ENCODE assay signal across 11 cellular contexts in genomic region chr1:8431028-8431427, GRCh38.
DNase-seq lines count a peak whose midpoint lies in the region; ATAC-seq, FAIRE-seq and TF ChIP-seq lines count a peak whose summit lies in the region.
"Had no signal": no experiment of that assay in that cellular context is flagged by ENCODE, and none has a peak within 500 bp of the region (broad histone marks: within the 10 kb centered on the region; RNA-seq: fewer than 3 reads in every experiment).

No MANE protein-coding gene starts in this region.

- H3K79me1 ChIP-seq in neuronal stem cell (ENCODE audit: low read depth, low read length), result no peaks in the 10 kb centered on the region

- DNase-seq in CD4-positive, CD25-positive, alpha-beta regulatory T cell, result peak in 2 of 3 donors; percentile 36 to 70
- peak; percentile 23 to 42 for DNase-seq in activated CD4-positive, alpha-beta T cell treated with anti-CD3 and anti-CD28 coated beads, Interleukin-2, amount 50 U/mL, for 4 hours
- DNase-seq in foreskin keratinocyte (no peak), body of pancreas (no peak), neuronal stem cell (ENCODE audit: low spot score) (no peak), D721Med (ENCODE audit: insufficient read length, low spot score) (no peak), putamen (ENCODE audit: low spot score) (no peak)
- DNase-seq: COR-L47, NCI-H1694 treated with DMSO at 0.1 percent for 48 hours, SK-N-SH had no signal

- H2BK120ac ChIP-seq in neuronal stem cell (ENCODE audit: low read depth, low read length), result no peak overlapping the region

- H3K4me2 ChIP-seq in neuronal stem cell (ENCODE audit: insufficient read depth, low read length, poor library complexity, severe bottlenecking), result no peak overlapping the region
- H3K4me2 ChIP-seq: SK-N-SH had no signal

- intact Hi-C loops in body of pancreas (cut with DNase I), result no loop called here

- no peak overlapping the region for H2AFZ ChIP-seq in neuronal stem cell (ENCODE audit: low read length)

- WGBS in body of pancreas, 2 donors, result 90 to 92% methylated on average over 8 of the region's 8 CpGs
- no CpG with 5 or more reads among the region's 8 CpGs for whole genome bisulfite sequencing in neuronal stem cell (ENCODE audit: extremely low coverage in 2 of 2, insufficient read length in 2 of 2, insufficient replicate concordance in 1 of 2), 2 donors

- no peaks in the 10 kb centered on the region for H3K9me3 Mint-ChIP-seq in CD4-positive, CD25-positive, alpha-beta regulatory T cell
- H3K9me3 Mint-ChIP-seq in IgD-negative memory B cell, result no peaks in the 10 kb centered on the region

- H3K4me3 Mint-ChIP-seq in CD4-positive, CD25-positive, alpha-beta regulatory T cell, result peak overlapping the region; percentile 59 to 85 (median 72)
- peak overlapping the region in 3 of 4 donors; percentile 45 to 83 (median 62) for H3K4me3 Mint-ChIP-seq in IgD-negative memory B cell

- H3K36me3 Mint-ChIP-seq in CD4-positive, CD25-positive, alpha-beta regulatory T cell, result peaks cover 9% of the 10 kb centered on the region
- H3K36me3 Mint-ChIP-seq in IgD-negative memory B cell, result peaks cover 5% of the 10 kb centered on the region

- H3K36me3 ChIP-seq in CD4-positive, CD25-positive, alpha-beta regulatory T cell (ENCODE audit: control insufficient read depth, insufficient read depth, low read length), result no peaks in the 10 kb centered on the region
- no peaks in the 10 kb centered on the region for H3K36me3 ChIP-seq in body of pancreas (replicated peaks in 1 of 2; ENCODE audit: insufficient read depth in 1 of 2, low read depth in 2 of 2)
- H3K36me3 ChIP-seq in neuronal stem cell (replicated peaks in 1 of 2; ENCODE audit: control insufficient read depth in 2 of 2, insufficient read depth in 2 of 2, low read length in 2 of 2), result peaks cover 0 to 21% of the 10 kb centered on the region in 2 donors

- no peaks in the 10 kb centered on the region for H3K27me3 Mint-ChIP-seq in CD4-positive, CD25-positive, alpha-beta regulatory T cell
- H3K27me3 Mint-ChIP-seq in IgD-negative memory B cell, result no peaks in the 10 kb centered on the region

- no peak overlapping the region for H3K4ac ChIP-seq in neuronal stem cell (ENCODE audit: low read length)

- TF ChIP-seq POLR2A in body of pancreas (IDR thresholded peaks at IDR 0.05), result no peak

- H3K27me3 ChIP-seq in CD4-positive, CD25-positive, alpha-beta regulatory T cell (ENCODE audit: control insufficient read depth, insufficient read depth, low read length), result no peaks in the 10 kb centered on the region
- H3K27me3 ChIP-seq in foreskin keratinocyte, result no peaks in the 10 kb centered on the region
- no peaks in the 10 kb centered on the region for H3K27me3 ChIP-seq in body of pancreas
- H3K27me3 ChIP-seq in neuronal stem cell (ENCODE audit: control insufficient read depth in 3 of 3, insufficient read depth in 3 of 3, low read depth in 1 of 3, low read length in 3 of 3), result no peaks in the 10 kb centered on the region

- H3K4me1 Mint-ChIP-seq in CD4-positive, CD25-positive, alpha-beta regulatory T cell, result peaks cover 35 to 72% (median 52%) of the 10 kb centered on the region in 4 donors
- H3K4me1 Mint-ChIP-seq in IgD-negative memory B cell, result peaks cover 45 to 65% (median 49%) of the 10 kb centered on the region in 3 donors

- H2BK12ac ChIP-seq in neuronal stem cell (ENCODE audit: low read length), result no peak overlapping the region

- H2BK5ac ChIP-seq in neuronal stem cell (ENCODE audit: low read length), result no peak overlapping the region

- peak overlapping the region; percentile 41 for H3K4me3 ChIP-seq in CD4-positive, CD25-positive, alpha-beta regulatory T cell (ENCODE audit: low read depth, low read length)
- H3K4me3 ChIP-seq in body of pancreas (no peak overlapping the region), neuronal stem cell (ENCODE audit: low read length in 2 of 2) (no peak overlapping the region)

- no peak overlapping the region for H4K8ac ChIP-seq in neuronal stem cell (ENCODE audit: low read depth, low read length)

- H3K14ac ChIP-seq in neuronal stem cell (ENCODE audit: low read length), result no peak overlapping the region

- no peak overlapping the region for H2AK5ac ChIP-seq in neuronal stem cell (ENCODE audit: low read depth, low read length)

- H3K4me1 ChIP-seq in CD4-positive, CD25-positive, alpha-beta regulatory T cell (ENCODE audit: control insufficient read depth, insufficient read depth, low read length, poor library complexity, severe bottlenecking), result peaks cover 43% of the 10 kb centered on the region
- H3K4me1 ChIP-seq in foreskin keratinocyte (no peaks in the 10 kb centered on the region), body of pancreas (peaks cover 1% of the 10 kb centered on the region), neuronal stem cell (ENCODE audit: control insufficient read depth in 2 of 2, insufficient read depth in 1 of 2, low read depth in 1 of 2, low read length in 2 of 2) (peaks cover 0 to 1% of the 10 kb centered on the region in 2 donors)

- peak; percentile 57 to 69 for ATAC-seq in CD4-positive, CD25-positive, alpha-beta regulatory T cell (ENCODE audit: low read depth in 2 of 2)
- ATAC-seq in foreskin keratinocyte, result no peak
- ATAC-seq in body of pancreas, result no peak

- no peak overlapping the region for H4K91ac ChIP-seq in neuronal stem cell (ENCODE audit: low read depth, low read length, poor library complexity)

- H3K9ac ChIP-seq in neuronal stem cell (ENCODE audit: low read depth, low read length, poor library complexity), result no peak overlapping the region
- H3K9ac ChIP-seq: SK-N-SH had no signal

- no peak for FAIRE-seq in D721Med (lab: Jason Lieb, UNC)

- H3K27ac Mint-ChIP-seq in CD4-positive, CD25-positive, alpha-beta regulatory T cell, result peak overlapping the region; percentile 88 to 98 (median 95)
- peak overlapping the region in 2 of 3 donors; percentile 57 to 89 for H3K27ac Mint-ChIP-seq in IgD-negative memory B cell

- TF ChIP-seq CTCF in foreskin keratinocyte (conservative IDR thresholded peaks at IDR 0.05) (peak; percentile 9), body of pancreas (IDR thresholded peaks at IDR 0.05) (no peak), D721Med (IDR thresholded peaks at IDR 0.05; ENCODE audit: insufficient read depth, missing control alignments) (no peak)

- H2BK15ac ChIP-seq in neuronal stem cell (ENCODE audit: low read length), result no peak overlapping the region

- H3K27ac ChIP-seq in CD4-positive, CD25-positive, alpha-beta regulatory T cell (ENCODE audit: insufficient read depth, low read length, poor library complexity, severe bottlenecking), result peak overlapping the region; percentile 58
- H3K27ac ChIP-seq in foreskin keratinocyte (no peak overlapping the region), body of pancreas (no peak overlapping the region), neuronal stem cell (replicated peaks; ENCODE audit: low read length) (no peak overlapping the region)

- no peaks in the 10 kb centered on the region for H3K9me3 ChIP-seq in CD4-positive, CD25-positive, alpha-beta regulatory T cell (ENCODE audit: control insufficient read depth in 2 of 2, low read length in 2 of 2)
- H3K9me3 ChIP-seq in body of pancreas (no peaks in the 10 kb centered on the region), neuronal stem cell (replicated peaks in 1 of 2; ENCODE audit: control insufficient read depth in 2 of 2, insufficient read depth in 1 of 2, low read depth in 1 of 2, low read length in 2 of 2) (no peaks in the 10 kb centered on the region)
- H3K9me3 ChIP-seq: SK-N-SH had no signal

- H3K18ac ChIP-seq in neuronal stem cell (ENCODE audit: low read length), result no peak overlapping the region

- no peak overlapping the region for H3K23ac ChIP-seq in neuronal stem cell (ENCODE audit: low read depth, low read length, poor library complexity)

Comparison
In these comparisons a context has a peak if more than half of its experiments do, and no peak if none do; other contexts are left out.
1. ATAC-seq: peak in CD4-positive, CD25-positive, alpha-beta regulatory T cell (2 of 2); none in foreskin keratinocyte (single experiment) and body of pancreas (single experiment).
2. DNase-seq: peak in CD4-positive, CD25-positive, alpha-beta regulatory T cell (2 of 3) and activated CD4-positive, alpha-beta T cell treated with anti-CD3 and anti-CD28 coated beads, Interleukin-2, amount 50 U/mL, for 4 hours (2 of 2); none in foreskin keratinocyte (0 of 2), body of pancreas (0 of 4), neuronal stem cell (single experiment), D721Med (single experiment) and putamen (single experiment).